4 cellular contexts compared by ENCODE assay signal in the genomic region with DNA sequence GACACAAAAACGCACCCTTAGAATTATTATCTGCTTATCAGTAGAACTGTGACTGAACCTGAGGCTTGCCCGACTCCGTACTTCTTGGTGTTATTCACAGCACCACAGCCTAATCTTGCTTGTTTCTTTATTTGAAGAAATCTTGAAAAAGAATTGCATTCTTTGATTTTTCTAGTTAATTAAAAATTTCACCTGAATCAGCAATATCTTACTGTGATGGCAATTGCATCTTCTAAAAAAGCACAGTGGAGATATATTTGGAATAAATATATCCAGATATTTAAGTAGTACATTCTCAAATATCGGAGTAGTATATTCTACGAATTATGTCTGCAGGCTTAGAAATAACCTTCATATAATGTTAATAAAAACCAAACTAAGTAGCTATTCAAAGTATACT.
TF ChIP-seq lines count a peak whose summit lies in the region.

No MANE protein-coding gene starts in this region.

TF ChIP-seq in HepG2, 621 proteins besides CTCF, POLR2A, EP300 and RAD21:
- TF ChIP-seq HNRNPK (IDR thresholded peaks at IDR 0.05; ENCODE audit: low read depth, low read length, poor library complexity, severe bottlenecking) (no peak), MAFK (conservative IDR thresholded peaks at IDR 0.05 in 1 of 2, IDR thresholded peaks at IDR 0.05 in 1 of 2; ENCODE audit: low read length in 2 of 2) (peak; percentile 50 to 83; a peak in 3 of 4 replicates), MAFF (IDR thresholded peaks at IDR 0.05; ENCODE audit: low read depth, low read length) (peak; percentile 74; the same call in 1 of the 2 replicates), ZC3H13 (CRISPR knock-in tag; IDR thresholded peaks at IDR 0.05) (no peak)

TF ChIP-seq in A549, 52 proteins besides CTCF, POLR2A, EP300 and RAD21:
- TF ChIP-seq MAFK (IDR thresholded peaks at IDR 0.05; ENCODE audit: partially characterized antibody) (peak; percentile 56), PHF8 (IDR thresholded peaks at IDR 0.05; ENCODE audit: borderline replicate concordance, low read depth) (no peak), ELK1 (IDR thresholded peaks at IDR 0.05; ENCODE audit: low read depth, low read length) (no peak)

TF ChIP-seq in IMR-90, 13 proteins besides CTCF, POLR2A, EP300 and RAD21:
- TF ChIP-seq MAFK (IDR thresholded peaks at IDR 0.05; ENCODE audit: low read depth, low read length) (peak; percentile 82), RCOR1 (IDR thresholded peaks at IDR 0.05; ENCODE audit: insufficient replicate concordance, low read length) (no peak), FOS (IDR thresholded peaks at IDR 0.05; ENCODE audit: low read depth, low read length) (no peak)

TF ChIP-seq in K562, 482 proteins besides CTCF, POLR2A, EP300 and RAD21:
- TF ChIP-seq MAFK (IDR thresholded peaks at IDR 0.05; ENCODE audit: low read length): peak; percentile 50; the same call in 1 of the 2 replicates
- TF ChIP-seq SMARCC2 (IDR thresholded peaks at IDR 0.05; ENCODE audit: low read depth): no peak
- no peak for TF ChIP-seq PPARD (CRISPR knock-in tag; IDR thresholded peaks at IDR 0.05)
- TF ChIP-seq NR3C1 (CRISPR knock-in tag; IDR thresholded peaks at IDR 0.05): no peak
- no peak for TF ChIP-seq GMEB1 (CRISPR knock-in tag; IDR thresholded peaks at IDR 0.05)
- no peak for TF ChIP-seq SAFB2 (IDR thresholded peaks at IDR 0.05; ENCODE audit: borderline replicate concordance, low read depth, low read length, severe bottlenecking)
- peak; percentile 47; the same call in 1 of the 2 replicates for TF ChIP-seq MAFF (IDR thresholded peaks at IDR 0.05; ENCODE audit: low read length)
- no peak for TF ChIP-seq MCM3 (IDR thresholded peaks at IDR 0.05)
- TF ChIP-seq TBP (optimal IDR thresholded peaks at IDR 0.05; ENCODE audit: low read depth, low read length): no peak
- TF ChIP-seq, protein P1, sequence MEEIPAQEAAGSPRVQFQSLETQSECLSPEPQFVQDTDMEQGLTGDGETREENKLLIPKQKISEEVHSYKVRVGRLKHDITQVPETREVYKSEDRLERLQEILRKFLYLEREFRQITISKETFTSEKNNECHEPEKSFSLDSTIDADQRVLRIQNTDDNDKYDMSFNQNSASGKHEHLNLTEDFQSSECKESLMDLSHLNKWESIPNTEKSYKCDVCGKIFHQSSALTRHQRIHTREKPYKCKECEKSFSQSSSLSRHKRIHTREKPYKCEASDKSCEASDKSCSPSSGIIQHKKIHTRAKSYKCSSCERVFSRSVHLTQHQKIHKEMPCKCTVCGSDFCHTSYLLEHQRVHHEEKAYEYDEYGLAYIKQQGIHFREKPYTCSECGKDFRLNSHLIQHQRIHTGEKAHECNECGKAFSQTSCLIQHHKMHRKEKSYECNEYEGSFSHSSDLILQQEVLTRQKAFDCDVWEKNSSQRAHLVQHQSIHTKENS (CRISPR knock-in tag; IDR thresholded peaks at IDR 0.05): no peak
- no peak for TF ChIP-seq ZNF696 (CRISPR knock-in tag; conservative IDR thresholded peaks at IDR 0.05)
- peak; percentile 81 for TF ChIP-seq ZNF316 (IDR thresholded peaks at IDR 0.05)
- no peak for TF ChIP-seq SMARCA5 (IDR thresholded peaks at IDR 0.05)
- TF ChIP-seq ETV6 (IDR thresholded peaks at IDR 0.05; ENCODE audit: borderline replicate concordance in 1 of 2, low read depth in 2 of 2, low read length in 1 of 2): no peak
- TF ChIP-seq ETV6 (CRISPR knock-in tag; IDR thresholded peaks at IDR 0.05; ENCODE audit: borderline replicate concordance): no peak
- no peak for TF ChIP-seq STAT5B (CRISPR knock-in tag; IDR thresholded peaks at IDR 0.05)
- peak; percentile 46; the same call in 1 of the 2 replicates for TF ChIP-seq MAFG (tag; conservative IDR thresholded peaks at IDR 0.05)
- TF ChIP-seq HDAC8 (tag; IDR thresholded peaks at IDR 0.05): no peak
- no peak for TF ChIP-seq CEBPB (tag; IDR thresholded peaks at IDR 0.05)
- TF ChIP-seq TOE1 (IDR thresholded peaks at IDR 0.05; ENCODE audit: borderline replicate concordance): no peak
- TF ChIP-seq TOE1 (CRISPR knock-in tag; IDR thresholded peaks at IDR 0.05; ENCODE audit: borderline replicate concordance, low read depth): no peak
- peak; percentile 52; the same call in 1 of the 2 replicates for TF ChIP-seq C11orf30 (IDR thresholded peaks at IDR 0.05; ENCODE audit: low read depth)
- no peak for TF ChIP-seq CXXC5 (CRISPR knock-in tag; IDR thresholded peaks at IDR 0.05)
